29 cellular contexts compared by ENCODE assay signal in genomic region chr6:68746376-68746775, GRCh38.
"Had no signal": no experiment of that assay in that cellular context is flagged by ENCODE, and none has a peak within 500 bp of the region (broad histone marks: within the 10 kb centered on the region; RNA-seq: fewer than 3 reads in every experiment).

No MANE protein-coding gene starts in this region.

- H3K27ac Mint-ChIP-seq: activated B cell treated with CpG ODN at 0.5 μM for 24 hours; activated CD8-positive, alpha-beta T cell treated with anti-CD3 and anti-CD28 coated beads for 36 hours; activated naive CD4-positive, alpha-beta T cell treated with anti-CD3 and anti-CD28 coated beads, Interleukin-2, amount 10 ng/mL, durations not matched to agents 7 days and 5 days; activated naive CD4-positive, alpha-beta T cell treated with anti-CD3 and anti-CD28 coated beads, Interleukin-2, amount 50 U/mL, for 72 hours; activated naive CD8-positive, alpha-beta T cell treated with anti-CD3 and anti-CD28 coated beads, Interleukin-2, amount 10 ng/mL, durations not matched to agents 7 days and 5 days; activated T-helper 2 cell treated with anti-CD3 and anti-CD28 coated beads, Interferon-gamma antibody, Interleukin-2, Interleukin-4, amounts not matched to agents 10 μg/mL and 5 μg/mL and 100 μg/mL, durations not matched to agents 14 hours and 24 hours and 36 hours; effector memory CD8-positive, alpha-beta T cell; T-helper 17 cell; T-helper 2 cell treated with Interferon-gamma antibody and Interleukin-4, amounts not matched to agents 5 μg/mL and 100 μg/mL, for 36 hours had no signal

- DNase-seq: activated B cell treated with CpG ODN at 0.5 μM for 24 hours; activated CD4-positive, alpha-beta T cell treated with anti-CD3 and anti-CD28 coated beads for 48 hours; activated CD4-positive, alpha-beta T cell treated with anti-CD3 and anti-CD28 coated beads, Interleukin-2, amount 50 U/mL, for 1 hour; activated CD4-positive, alpha-beta T cell treated with anti-CD3 and anti-CD28 coated beads, Interleukin-2, amount 50 U/mL, for 48 hours; activated CD8-positive, alpha-beta memory T cell treated with anti-CD3 and anti-CD28 coated beads for 24 hours; activated CD8-positive, alpha-beta T cell treated with anti-CD3 and anti-CD28 coated beads for 36 hours; activated effector memory CD4-positive, alpha-beta T cell treated with anti-CD3 and anti-CD28 coated beads, Interleukin-2, amount 50 U/mL, for 16 hours; activated naive CD4-positive, alpha-beta T cell; activated naive CD4-positive, alpha-beta T cell treated with anti-CD3 and anti-CD28 coated beads, Interleukin-2, amount 10 ng/mL, durations not matched to agents 7 days and 5 days; activated naive CD8-positive, alpha-beta T cell treated with anti-CD3 and anti-CD28 coated beads, Interleukin-2, amount 10 ng/mL, durations not matched to agents 7 days and 5 days; activated T-cell treated with anti-CD3 and anti-CD28 coated beads, Interleukin-2, amount 50 U/mL, for 4 hours; anterior cingulate cortex; brain microvascular endothelial cell; colonic mucosa; effector CD4-positive, alpha-beta T cell; effector memory CD8-positive, alpha-beta T cell; erythroblast; foreskin keratinocyte; gastrocnemius medialis; heart right ventricle; T-helper 1 cell; T-helper 17 cell; T1000; WERI-Rb-1 had no signal

- H3K36me3 ChIP-seq: brain microvascular endothelial cell, colonic mucosa, esophagus muscularis mucosa, gastrocnemius medialis, heart right ventricle, WERI-Rb-1 had no signal

- H3K4me1 ChIP-seq: colonic mucosa, esophagus muscularis mucosa, foreskin keratinocyte, gastrocnemius medialis had no signal

- H3K36me3 Mint-ChIP-seq: activated naive CD4-positive, alpha-beta T cell treated with anti-CD3 and anti-CD28 coated beads, Interleukin-2, amount 10 ng/mL, durations not matched to agents 7 days and 5 days; activated naive CD4-positive, alpha-beta T cell treated with anti-CD3 and anti-CD28 coated beads, Interleukin-2, amount 50 U/mL, for 72 hours; activated naive CD8-positive, alpha-beta T cell treated with anti-CD3 and anti-CD28 coated beads, Interleukin-2, amount 10 ng/mL, durations not matched to agents 7 days and 5 days had no signal

- ATAC-seq: activated CD4-positive, CD25-positive, alpha-beta regulatory T cell treated with anti-CD3 and anti-CD28 coated beads, Interleukin-2, amount 50 U/mL, for 24 hours; activated CD8-positive, alpha-beta T cell treated with anti-CD3 and anti-CD28 coated beads for 36 hours; activated naive CD4-positive, alpha-beta T cell treated with anti-CD3 and anti-CD28 coated beads, Interleukin-2, amount 50 U/mL, for 72 hours; activated T-cell treated with anti-CD3 and anti-CD28 coated beads, Interleukin-2, amount 50 U/mL, for 4 hours; effector memory CD8-positive, alpha-beta T cell; foreskin keratinocyte; gastrocnemius medialis; heart right ventricle; T-helper 17 cell had no signal

- H3K4me3 Mint-ChIP-seq: activated B cell treated with CpG ODN at 0.5 μM for 24 hours; activated CD8-positive, alpha-beta T cell treated with anti-CD3 and anti-CD28 coated beads for 36 hours; activated naive CD4-positive, alpha-beta T cell treated with anti-CD3 and anti-CD28 coated beads, Interleukin-2, amount 10 ng/mL, durations not matched to agents 7 days and 5 days; activated naive CD8-positive, alpha-beta T cell treated with anti-CD3 and anti-CD28 coated beads, Interleukin-2, amount 10 ng/mL, durations not matched to agents 7 days and 5 days; activated T-cell treated with anti-CD3 and anti-CD28 coated beads, Interleukin-2, amount 50 U/mL, for 4 hours; effector memory CD8-positive, alpha-beta T cell; T-helper 17 cell; T-helper 2 cell treated with Interferon-gamma antibody and Interleukin-4, amounts not matched to agents 5 μg/mL and 100 μg/mL, for 36 hours had no signal

- H3K27me3 ChIP-seq: brain microvascular endothelial cell, colonic mucosa, esophagus muscularis mucosa, foreskin keratinocyte, gastrocnemius medialis, heart right ventricle had no signal

- H3K4me3 ChIP-seq: colonic mucosa, esophagus muscularis mucosa, gastrocnemius medialis, heart right ventricle had no signal

- H3K4me1 Mint-ChIP-seq: activated B cell treated with CpG ODN at 0.5 μM for 24 hours; activated naive CD4-positive, alpha-beta T cell treated with anti-CD3 and anti-CD28 coated beads, Interleukin-2, amount 10 ng/mL, durations not matched to agents 7 days and 5 days; activated naive CD8-positive, alpha-beta T cell treated with anti-CD3 and anti-CD28 coated beads, Interleukin-2, amount 10 ng/mL, durations not matched to agents 7 days and 5 days had no signal

- H3K27me3 Mint-ChIP-seq: activated B cell treated with CpG ODN at 0.5 μM for 24 hours; activated CD8-positive, alpha-beta T cell treated with anti-CD3 and anti-CD28 coated beads for 36 hours; activated naive CD4-positive, alpha-beta T cell treated with anti-CD3 and anti-CD28 coated beads, Interleukin-2, amount 10 ng/mL, durations not matched to agents 7 days and 5 days; activated naive CD8-positive, alpha-beta T cell treated with anti-CD3 and anti-CD28 coated beads, Interleukin-2, amount 10 ng/mL, durations not matched to agents 7 days and 5 days; effector memory CD8-positive, alpha-beta T cell; T-helper 17 cell had no signal

- H3K27ac ChIP-seq: brain microvascular endothelial cell, colonic mucosa, esophagus muscularis mucosa, foreskin keratinocyte, gastrocnemius medialis, heart right ventricle, WERI-Rb-1 had no signal

- H3K9me3 Mint-ChIP-seq: activated B cell treated with CpG ODN at 0.5 μM for 24 hours; activated CD8-positive, alpha-beta T cell treated with anti-CD3 and anti-CD28 coated beads for 36 hours; activated naive CD4-positive, alpha-beta T cell treated with anti-CD3 and anti-CD28 coated beads, Interleukin-2, amount 10 ng/mL, durations not matched to agents 7 days and 5 days; activated naive CD8-positive, alpha-beta T cell treated with anti-CD3 and anti-CD28 coated beads, Interleukin-2, amount 10 ng/mL, durations not matched to agents 7 days and 5 days; activated T-cell treated with anti-CD3 and anti-CD28 coated beads, Interleukin-2, amount 50 U/mL, for 4 hours; activated T-helper 2 cell treated with anti-CD3 and anti-CD28 coated beads, Interferon-gamma antibody, Interleukin-2, Interleukin-4, amounts not matched to agents 10 μg/mL and 5 μg/mL and 100 μg/mL, durations not matched to agents 14 hours and 24 hours and 36 hours; T-helper 2 cell treated with Interferon-gamma antibody and Interleukin-4, amounts not matched to agents 5 μg/mL and 100 μg/mL, for 36 hours had no signal
